Comparison of ENCODE assay signal across 13 cellular contexts in genomic region chr19:34308381-34309367, GRCh38. TPM values are rescaled to one million over a fixed set of nuclear protein-coding genes. Genes with fewer than 3 reads are reported as not detected.
DNase-seq lines count a peak whose midpoint lies in the region; ATAC-seq and TF ChIP-seq lines count a peak whose summit lies in the region.
"Had no signal": no experiment of that assay in that cellular context is flagged by ENCODE, and none has a peak within 500 bp of the region (broad histone marks: within the 10 kb centered on the region; RNA-seq: fewer than 3 reads in every experiment).

No MANE protein-coding gene starts in this region.

- no peaks in the 10 kb centered on the region for H3K9me3 ChIP-seq in CD4-positive, alpha-beta memory T cell (ENCODE audit: control insufficient read depth in 1 of 2, low read length in 2 of 2)
- no peaks in the 10 kb centered on the region for H3K9me3 ChIP-seq in Karpas-422 (ENCODE audit: low read length)
- H3K9me3 ChIP-seq in thyroid gland: no peaks in the 10 kb centered on the region

- H3K27me3 ChIP-seq in CD4-positive, alpha-beta memory T cell (ENCODE audit: insufficient read depth, low read length): no peaks in the 10 kb centered on the region
- H3K27me3 ChIP-seq in Karpas-422 (ENCODE audit: low read length): no peaks in the 10 kb centered on the region
- H3K27me3 ChIP-seq in thyroid gland: no peaks in the 10 kb centered on the region

- peak overlapping the region; percentile 57 for H3K27ac ChIP-seq in CD4-positive, alpha-beta memory T cell (ENCODE audit: low read depth, low read length)
- H3K27ac ChIP-seq in Karpas-422 (ENCODE audit: low read length) (peak overlapping the region; percentile 96), caudate nucleus (ENCODE audit: low read depth, low read length) (no peak overlapping the region), thyroid gland (no peak overlapping the region)
- H3K27ac ChIP-seq: PC-9 had no signal

- H3K4me1 ChIP-seq in CD4-positive, alpha-beta memory T cell (ENCODE audit: insufficient read depth, low read length): peaks cover 35% of the 10 kb centered on the region
- peaks cover 70% of the 10 kb centered on the region for H3K4me1 ChIP-seq in Karpas-422 (ENCODE audit: low read length)
- H3K4me1 ChIP-seq in thyroid gland: peaks cover 6 to 32% of the 10 kb centered on the region in 2 donors

- CTCF ChIA-PET in CD4-positive, alpha-beta memory T cell (lab: Charles Lee; ENCODE audit: partially characterized antibody): interaction anchor here (0.7 to 1.9 kb wide), 5 partner anchors 27 to 491 kb away, joined by 3 to 5 read pairs (median 3); no protein-coding TSS in a partner anchor

- DNase-seq in CD4-positive, alpha-beta memory T cell: peak; percentile 55 to 82 (median 76)
- peak; percentile 61 for DNase-seq in Karpas-422
- peak; percentile 49 to 88 for DNase-seq in cardiac fibroblast (ENCODE audit: low read depth in 2 of 2)
- peak; percentile 22 for DNase-seq in natural killer cell
- DNase-seq in caudate nucleus (lab: John Stamatoyannopoulos, UW): no peak
- no peak for DNase-seq in thyroid gland
- DNase-seq in mucosa of gallbladder (ENCODE audit: low spot score): no peak
- DNase-seq in NK-92 (lab: John Stamatoyannopoulos, UW; ENCODE audit: unreplicated experiment): no peak
- DNase-seq: activated CD4-positive, CD25-positive, alpha-beta regulatory T cell treated with anti-CD3 and anti-CD28 coated beads, Interleukin-2, amount 50 U/mL, for 72 hours; DMS79 treated with DMSO at 0.1 percent for 48 hours; NCI-H1417 treated with DMSO at 0.1 percent for 48 hours; PC-9; stimulated activated CD8-positive, alpha-beta memory T cell treated with anti-CD3 and anti-CD28 coated beads, Interleukin-4, amount 100 ng/mL, for 48 hours had no signal

- peak overlapping the region in 7 of 8 donors; percentile 38 to 80 (median 78) for H3K4me3 Mint-ChIP-seq in CD4-positive, alpha-beta memory T cell
- H3K4me3 Mint-ChIP-seq in natural killer cell: peak overlapping the region; percentile 82

- peaks cover 78% of the 10 kb centered on the region for H3K79me2 ChIP-seq in Karpas-422 (ENCODE audit: low read length)

- ATAC-seq in natural killer cell: peak; percentile 87 to 96 (median 88)

- intact Hi-C loops in CD4-positive, alpha-beta memory T cell (cut with micrococcal nuclease): loop anchor here (5.0 kb wide), 1 partner anchor 36 kb away; no protein-coding TSS in a partner anchor
- intact Hi-C loops in natural killer cell (cut with micrococcal nuclease) (loop anchor here (2.0 kb wide), 1 partner anchor 38 kb away; no protein-coding TSS in a partner anchor), thyroid gland (cut with DNase I) (no loop called here)

- H3K9me2 ChIP-seq in Karpas-422 (replicated peaks; ENCODE audit: insufficient read depth, low read length): no peaks in the 10 kb centered on the region

- POLR2A ChIA-PET in CD4-positive, alpha-beta memory T cell (lab: Charles Lee; ENCODE audit: partially characterized antibody): interaction anchor here (1.2 to 1.9 kb wide), 4 partner anchors 11 to 57 kb away, joined by 3 to 19 read pairs (median 6); no protein-coding TSS in a partner anchor

- TF ChIP-seq POLR2A in thyroid gland (IDR thresholded peaks at IDR 0.05): no peak

- no peaks in the 10 kb centered on the region for H3K27me3 Mint-ChIP-seq in CD4-positive, alpha-beta memory T cell
- H3K27me3 Mint-ChIP-seq in natural killer cell (ENCODE audit: low read depth in 2 of 2): no peaks in the 10 kb centered on the region

- H3K27ac Mint-ChIP-seq in CD4-positive, alpha-beta memory T cell: peak overlapping the region; percentile 87 to 99 (median 95)
- peak overlapping the region; percentile 93 to 95 for H3K27ac Mint-ChIP-seq in natural killer cell

- peaks cover 42 to 69% (median 59%) of the 10 kb centered on the region in 4 donors for H3K4me1 Mint-ChIP-seq in CD4-positive, alpha-beta memory T cell
- H3K4me1 Mint-ChIP-seq in natural killer cell: peaks cover 26 to 50% of the 10 kb centered on the region in 2 donors

- H4K20me1 ChIP-seq in Karpas-422 (ENCODE audit: insufficient read depth, low read depth, low read length): no peaks in the 10 kb centered on the region

- 86 to 94% methylated on average over 8 of the region's 8 CpGs for WGBS in thyroid gland, 2 donors

- peak overlapping the region; percentile 47 for H3K4me2 ChIP-seq in Karpas-422 (ENCODE audit: low read depth, low read length, poor library complexity, severe bottlenecking)
- H3K4me2 ChIP-seq: PC-9 had no signal

- no peak overlapping the region for H3K9ac ChIP-seq in Karpas-422 (ENCODE audit: low read length)

- peaks cover 3% of the 10 kb centered on the region for H3K36me3 ChIP-seq in CD4-positive, alpha-beta memory T cell (ENCODE audit: insufficient read depth, low read length)
- H3K36me3 ChIP-seq in Karpas-422 (ENCODE audit: insufficient read depth, low read length) (no peaks in the 10 kb centered on the region), thyroid gland (no peaks in the 10 kb centered on the region)

- no peak overlapping the region for H2AFZ ChIP-seq in Karpas-422 (ENCODE audit: low read length)
- H2AFZ ChIP-seq: PC-9 had no signal

- no peak overlapping the region for H3K4me3 ChIP-seq in CD4-positive, alpha-beta memory T cell (ENCODE audit: low read length in 2 of 2)
- H3K4me3 ChIP-seq in Karpas-422 (ENCODE audit: low read length) (no peak overlapping the region), cardiac fibroblast (replicated peaks in 1 of 2; ENCODE audit: low read depth in 2 of 2, low read length in 2 of 2) (no peak overlapping the region), thyroid gland (replicated peaks in 1 of 3) (no peak overlapping the region)
- H3K4me3 ChIP-seq: PC-9 had no signal

- H3K36me3 Mint-ChIP-seq in CD4-positive, alpha-beta memory T cell: peaks cover 23 to 27% of the 10 kb centered on the region in 2 donors
- no peaks in the 10 kb centered on the region for H3K36me3 Mint-ChIP-seq in natural killer cell

- no peaks in the 10 kb centered on the region for H3K9me3 Mint-ChIP-seq in CD4-positive, alpha-beta memory T cell
- H3K9me3 Mint-ChIP-seq in natural killer cell: no peaks in the 10 kb centered on the region

- TF ChIP-seq CTCF in cardiac fibroblast (IDR thresholded peaks at IDR 0.05; ENCODE audit: low read depth, low read length): no peak
- no peak for TF ChIP-seq CTCF in natural killer cell (IDR thresholded peaks at IDR 0.05)
- TF ChIP-seq CTCF in thyroid gland (IDR thresholded peaks at IDR 0.05): no peak

RNA-seq across cellular contexts. Expression of gene GARRE1, which starts 54.3 kb away (rescaled TPM):
- total RNA-seq in CD4-positive, alpha-beta memory T cell: 10 to 100 TPM; 46.3 to 48.2 TPM
- polyA plus RNA-seq in CD4-positive, alpha-beta memory T cell: 1 to 10 TPM; 3.5 to 7.5 TPM
- total RNA-seq in Karpas-422 (2014; rRNA removed; shearing (Covaris generic); ENCODE audit: low replicate concordance): 22.1 and 22.8 TPM in 2 replicates
- 10 to 100 TPM; 21.9 to 29.2 (median 22.0) TPM for total RNA-seq in natural killer cell
- 10 to 100 TPM; 24.7 to 43.5 (median 30.9) TPM for total RNA-seq in thyroid gland
- total RNA-seq in mucosa of gallbladder: 27.7 TPM

RNA-seq across cellular contexts. Expression of gene GPI, which starts 56.3 kb away (rescaled TPM):
- total RNA-seq in CD4-positive, alpha-beta memory T cell: 100 to 1,000 TPM; 121 to 127 TPM
- 100 to 1,000 TPM; 127 to 156 TPM for polyA plus RNA-seq in CD4-positive, alpha-beta memory T cell
- 219 and 234 TPM in 2 replicates for total RNA-seq in Karpas-422 (2014; rRNA removed; shearing (Covaris generic); ENCODE audit: low replicate concordance)
- total RNA-seq in natural killer cell (100 to 1,000 TPM in 2 of 3 donors, 10 to 100 TPM in 1; 98.5 to 132 (median 104) TPM), thyroid gland (100 to 1,000 TPM; 118 to 446 (median 224) TPM), mucosa of gallbladder (406 TPM)

Comparison
In these comparisons a context has a peak if more than half of its experiments do, and no peak if none do; other contexts are left out.
1. DNase-seq: peak in CD4-positive, alpha-beta memory T cell (5 of 5), Karpas-422 (single experiment), cardiac fibroblast (2 of 2) and natural killer cell (single experiment); none in caudate nucleus (0 of 61), thyroid gland (0 of 2), mucosa of gallbladder (single experiment) and NK-92 (single experiment).
2. H3K27ac ChIP-seq: peak in CD4-positive, alpha-beta memory T cell (single experiment) and Karpas-422 (single experiment); none in caudate nucleus (single experiment) and thyroid gland (0 of 3).